In genomic region chr1:146376309-146376707, GRCh38 we compare ENCODE assay signal across 8 cellular contexts.
A peak's percentile ranks its signal among the peaks of the same experiment; 100 is the strongest.
DNase-seq lines count a peak whose midpoint lies in the region; ATAC-seq and TF ChIP-seq lines count a peak whose summit lies in the region.
"Not testable (repeated sequence)": the region's sequence is repeated elsewhere in the genome, so short reads cannot be mapped to it uniquely, and the experiment has no call there.

No MANE protein-coding gene starts in this region.

- H3K4me3 ChIP-seq in AG09309 (ENCODE audit: control insufficient read depth, low read depth, low read length) (peak overlapping the region; percentile 11), HUES48 (ENCODE audit: low read depth, low read length) (peak overlapping the region; percentile 18; the same call in 1 of the 2 replicates), right lobe of liver (peak overlapping the region in 2 of 3 donors; percentile 32 to 42)
- not testable (repeated sequence) for H3K4me3 ChIP-seq in NT2/D1 (ENCODE audit: insufficient read length, low read depth)

- peak overlapping the region; percentile 98 for H3K27ac Mint-ChIP-seq in activated CD8-positive, alpha-beta T cell treated with anti-CD3 and anti-CD28 coated beads, Interleukin-2, amount 10 ng/mL, durations not matched to agents 7 days and 5 days

- peak overlapping the region; percentile 55 for H3K27ac ChIP-seq in HUES48 (ENCODE audit: low read depth, low read length)
- peak overlapping the region in 2 of 3 donors; percentile 58 to 81 for H3K27ac ChIP-seq in right lobe of liver

- not testable (repeated sequence) for H3K9me3 Mint-ChIP-seq in activated CD8-positive, alpha-beta T cell treated with anti-CD3 and anti-CD28 coated beads, Interleukin-2, amount 10 ng/mL, durations not matched to agents 7 days and 5 days (ENCODE audit: insufficient read depth)

- H3K9me3 ChIP-seq in HUES48 (ENCODE audit: control insufficient read depth, insufficient read depth, low read length); NT2/D1 (ENCODE audit: insufficient read depth, low read length); right lobe of liver: not testable (repeated sequence)

- H3K9ac ChIP-seq in HUES48 (ENCODE audit: low read depth, low read length); NT2/D1 (ENCODE audit: insufficient read length, low read depth): not testable (repeated sequence)

- 0% methylated on average over 20 of the region's 27 CpGs for WGBS in right lobe of liver (ENCODE audit: insufficient coverage, low coverage, low lambda C conversion rate, missing lambda C conversion rate)

- not testable (repeated sequence) for H3K27me3 Mint-ChIP-seq in activated CD8-positive, alpha-beta T cell treated with anti-CD3 and anti-CD28 coated beads, Interleukin-2, amount 10 ng/mL, durations not matched to agents 7 days and 5 days (ENCODE audit: low read depth)

- H3K36me3 ChIP-seq in HUES48 (ENCODE audit: control insufficient read depth, insufficient read depth, low read length); NT2/D1 (ENCODE audit: insufficient read depth, insufficient read length, low read length); right lobe of liver: not testable (repeated sequence)

- CTCF ChIA-PET in activated CD8-positive, alpha-beta T cell treated with anti-CD3 and anti-CD28 coated beads, Interleukin-2, amount 10 ng/mL, durations not matched to agents 7 days and 5 days (lab: Charles Lee) = not testable (repeated sequence)

- not testable (repeated sequence) for TF ChIP-seq CTCF in AG09309 (IDR thresholded peaks at IDR 0.05; ENCODE audit: control insufficient read depth, insufficient read depth, low read depth, low read length, missing control alignments); right lobe of liver (IDR thresholded peaks at IDR 0.05)

- not testable (repeated sequence) for H3K4me1 ChIP-seq in HUES48 (ENCODE audit: control insufficient read depth, insufficient read depth, low read length); NT2/D1 (ENCODE audit: insufficient read depth, insufficient read length); right lobe of liver

- DNase-seq in AG09309 (ENCODE audit: low read depth) (peak; percentile 55), NT2/D1 (ENCODE audit: low read depth, low spot score) (peak; percentile 57), dermis blood vessel endothelial cell (peak; percentile 74), right lobe of liver (peak; percentile 86 to 93 (median 92))
- peak; percentile 90 for DNase-seq in activated CD8-positive, alpha-beta T cell treated with anti-CD3 and anti-CD28 coated beads, Interleukin-2, amount 10 ng/mL, durations not matched to agents 7 days and 5 days
- DNase-seq in stimulated activated CD4-positive, alpha-beta T cell treated with anti-CD3 and anti-CD28 coated beads, Interleukin-1b, Interleukin-23, amount 100 ng/mL, for 24 hours (ENCODE audit: low read depth in 4 of 4, low spot score in 1 of 4) = peak; percentile 32 to 73 (median 60)

- H3K4me1 Mint-ChIP-seq in activated CD8-positive, alpha-beta T cell treated with anti-CD3 and anti-CD28 coated beads, Interleukin-2, amount 10 ng/mL, durations not matched to agents 7 days and 5 days (ENCODE audit: low read depth) = peaks cover 18% of the 10 kb centered on the region

- POLR2A ChIA-PET in activated CD8-positive, alpha-beta T cell treated with anti-CD3 and anti-CD28 coated beads, Interleukin-2, amount 10 ng/mL, durations not matched to agents 7 days and 5 days (lab: Charles Lee) = interaction anchor here (0.6 to 2.3 kb wide), 4 partner anchors 9 to 708 kb away, joined by 3 to 61 read pairs (median 4); no protein-coding TSS in a partner anchor

- intact Hi-C loops in right lobe of liver (cut with DNase I) = not testable (repeated sequence)

- not testable (repeated sequence) for TF ChIP-seq POLR2A in right lobe of liver (IDR thresholded peaks at IDR 0.05)

- not testable (repeated sequence) for H3K36me3 Mint-ChIP-seq in activated CD8-positive, alpha-beta T cell treated with anti-CD3 and anti-CD28 coated beads, Interleukin-2, amount 10 ng/mL, durations not matched to agents 7 days and 5 days (ENCODE audit: low read depth)

- ATAC-seq in GM19463 (IDR thresholded peaks at IDR 0.05; ENCODE audit: unreplicated experiment) = peak; percentile 67
- ATAC-seq in activated CD8-positive, alpha-beta T cell treated with anti-CD3 and anti-CD28 coated beads, Interleukin-2, amount 10 ng/mL, durations not matched to agents 7 days and 5 days = peak; percentile 41
- ATAC-seq in right lobe of liver = peak; percentile 83 to 91 (median 84)

- H3K4me3 Mint-ChIP-seq in activated CD8-positive, alpha-beta T cell treated with anti-CD3 and anti-CD28 coated beads, Interleukin-2, amount 10 ng/mL, durations not matched to agents 7 days and 5 days = peak overlapping the region; percentile 82

- not testable (repeated sequence) for H3K27me3 ChIP-seq in HUES48 (ENCODE audit: control insufficient read depth, insufficient read depth, low read length); NT2/D1 (ENCODE audit: insufficient read depth, insufficient read length); right lobe of liver
